In genomic region chr19:2820112-2820702, GRCh38 we compare ENCODE assay signal across 1 cellular context.
TF ChIP-seq lines count a peak whose summit lies in the region.

No MANE protein-coding gene starts in this region.

TF ChIP-seq in GM23338, 12 proteins besides CTCF, POLR2A, EP300 and RAD21 (continued from another document):
- TF ChIP-seq REST (IDR thresholded peaks at IDR 0.05; ENCODE audit: unreplicated experiment) (no peak), ZNF331 (CRISPR knock-in tag; IDR thresholded peaks at IDR 0.05; ENCODE audit: low read depth) (no peak), NANOG (IDR thresholded peaks at IDR 0.05; ENCODE audit: borderline replicate concordance) (no peak), JUNB (IDR thresholded peaks at IDR 0.05; ENCODE audit: unreplicated experiment) (no peak), EZH2 (IDR thresholded peaks at IDR 0.05; ENCODE audit: low read depth, unreplicated experiment) (no peak), ZNF114 (CRISPR knock-in tag; IDR thresholded peaks at IDR 0.05) (no peak), ETS1 (IDR thresholded peaks at IDR 0.05) (no peak), EZH2phosphoT487 (IDR thresholded peaks at IDR 0.05; ENCODE audit: unreplicated experiment) (no peak), POLR2AphosphoS5 (IDR thresholded peaks at IDR 0.05; ENCODE audit: low read depth) (no peak)
